ENCODE assay signal across 26 cellular contexts in the genomic region with DNA sequence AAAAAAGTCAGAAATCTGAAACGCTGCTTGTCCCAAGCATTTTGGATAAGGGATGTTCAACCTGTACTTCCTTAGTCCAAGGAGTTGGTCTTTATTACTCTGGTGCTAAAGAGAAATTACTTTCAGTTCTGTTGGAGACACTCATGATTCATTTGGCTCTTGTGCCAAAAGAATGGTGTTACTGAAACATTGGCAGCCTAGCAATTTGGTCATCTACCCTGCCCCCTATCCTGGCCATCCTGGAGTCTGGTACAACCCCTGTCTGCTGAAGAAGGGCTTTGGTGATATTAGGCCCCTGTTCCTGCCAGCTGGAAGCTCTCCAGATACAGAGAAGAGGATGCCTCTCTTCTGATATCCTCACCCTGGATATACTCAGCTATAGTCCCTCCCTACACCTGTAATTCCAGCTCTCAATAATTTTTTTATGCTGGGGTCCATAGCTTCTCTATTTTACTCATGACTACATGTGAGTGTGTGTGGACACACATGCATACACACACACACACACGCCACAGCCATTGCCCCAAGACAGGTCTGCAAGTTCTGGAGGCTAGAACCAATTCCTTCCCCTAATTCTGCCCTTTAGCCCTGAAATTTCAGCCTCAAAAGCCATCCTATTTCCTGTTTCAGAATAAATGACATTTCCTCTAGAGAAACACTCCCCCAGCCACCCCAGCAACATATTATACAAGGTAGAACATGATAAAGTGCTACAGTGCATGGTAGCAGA. TPM values are rescaled to one million over a fixed set of nuclear protein-coding genes. Genes with fewer than 3 reads are reported as not detected.
"Had no signal": no experiment of that assay in that cellular context is flagged by ENCODE, and none has a peak within 500 bp of the region (broad histone marks: within the 10 kb centered on the region; RNA-seq: fewer than 3 reads in every experiment).

No MANE protein-coding gene starts in this region.

- ATAC-seq: activated CD8-positive, alpha-beta T cell treated with anti-CD3 and anti-CD28 coated beads, Interleukin-2, amount 10 ng/mL, durations not matched to agents 7 days and 5 days; activated T-cell treated with anti-CD3 and anti-CD28 coated beads, Interleukin-2, amount 50 U/mL, for 72 hours; stimulated activated naive B cell treated with anti-CD40 and anti-IgM and Interleukin-4, amounts not matched to agents 10 μg/mL and 1 μg/mL and 100 μg/mL, for 72 hours had no signal

- H3K27ac Mint-ChIP-seq: activated B cell treated with CpG ODN at 0.5 μM for 24 hours; activated CD8-positive, alpha-beta T cell treated with anti-CD3 and anti-CD28 coated beads, Interleukin-2, amount 10 ng/mL, durations not matched to agents 7 days and 5 days; activated naive CD8-positive, alpha-beta T cell; activated T-cell treated with anti-CD3 and anti-CD28 coated beads, Interleukin-2, amount 50 U/mL, for 72 hours; brain; nephron; stimulated activated naive B cell treated with anti-CD40 and anti-IgM and Interleukin-4, amounts not matched to agents 10 μg/mL and 1 μg/mL and 100 μg/mL, for 72 hours had no signal

- H3K27me3 Mint-ChIP-seq: activated B cell treated with CpG ODN at 0.5 μM for 24 hours; activated naive CD8-positive, alpha-beta T cell; stimulated activated naive B cell treated with anti-CD40 and anti-IgM and Interleukin-4, amounts not matched to agents 10 μg/mL and 1 μg/mL and 100 μg/mL, for 72 hours had no signal

- H3K4me1 Mint-ChIP-seq: activated B cell treated with CpG ODN at 0.5 μM for 24 hours; brain; central memory CD8-positive, alpha-beta T cell; nephron; stimulated activated naive B cell treated with anti-CD40 and anti-IgM and Interleukin-4, amounts not matched to agents 10 μg/mL and 1 μg/mL and 100 μg/mL, for 72 hours had no signal

- H3K36me3 Mint-ChIP-seq: activated naive CD8-positive, alpha-beta T cell; brain; stimulated activated naive B cell treated with anti-CD40 and anti-IgM and Interleukin-4, amounts not matched to agents 10 μg/mL and 1 μg/mL and 100 μg/mL, for 72 hours had no signal

- DNase-seq: activated B cell treated with CpG ODN at 0.5 μM for 24 hours; activated CD4-positive, alpha-beta T cell treated with anti-CD3 and anti-CD28 coated beads for 48 hours; activated CD8-positive, alpha-beta memory T cell treated with anti-CD3 and anti-CD28 coated beads, Interleukin-2, amount 50 U/mL, for 4 hours; activated CD8-positive, alpha-beta T cell treated with anti-CD3 and anti-CD28 coated beads, Interleukin-2, amount 10 ng/mL, durations not matched to agents 7 days and 5 days; activated gamma-delta T cell treated with Interleukin-2 at 50 U/mL for 16 hours; activated T-cell treated with anti-CD3 and anti-CD28 coated beads, Interleukin-2, amount 50 U/mL, for 72 hours; amygdala; cortex of kidney; effector CD8-positive, alpha-beta T cell; head of caudate nucleus; kidney glomerular epithelial cell; nucleus accumbens; posterior cingulate gyrus; stimulated activated CD4-positive, alpha-beta T cell treated with anti-CD3 and anti-CD28 coated beads, Interleukin-2, amount 100 ng/mL, for 48 hours; stimulated activated naive B cell treated with anti-CD40 and anti-IgM and Interleukin-4, amounts not matched to agents 10 μg/mL and 1 μg/mL and 100 μg/mL, for 72 hours; tibial artery had no signal

- H3K4me3 Mint-ChIP-seq: activated B cell treated with CpG ODN at 0.5 μM for 24 hours; activated CD8-positive, alpha-beta T cell treated with anti-CD3 and anti-CD28 coated beads, Interleukin-2, amount 10 ng/mL, durations not matched to agents 7 days and 5 days; activated naive CD8-positive, alpha-beta T cell; activated T-cell treated with anti-CD3 and anti-CD28 coated beads, Interleukin-2, amount 50 U/mL, for 72 hours; brain; central memory CD8-positive, alpha-beta T cell; nephron; stimulated activated naive B cell treated with anti-CD40 and anti-IgM and Interleukin-4, amounts not matched to agents 10 μg/mL and 1 μg/mL and 100 μg/mL, for 72 hours had no signal

RNA-seq across cellular contexts. Expression of a gene that starts 40.0 kb away (rescaled TPM):
- total RNA-seq: activated B cell treated with CpG ODN at 0.5 μM for 24 hours; activated CD8-positive, alpha-beta T cell treated with anti-CD3 and anti-CD28 coated beads, Interleukin-2, amount 10 ng/mL, durations not matched to agents 7 days and 5 days; activated T-cell treated with anti-CD3 and anti-CD28 coated beads, Interleukin-2, amount 50 U/mL, for 72 hours; fibroblast of lung; liver; mesenteric fat pad; skeletal muscle tissue; subcutaneous adipose tissue; vagina had no signal
